In genomic region chr9:126480810-126481209, GRCh38 we compare ENCODE assay signal across 16 cellular contexts.
DNase-seq lines count a peak whose midpoint lies in the region; ATAC-seq and TF ChIP-seq lines count a peak whose summit lies in the region.
"Had no signal": no experiment of that assay in that cellular context is flagged by ENCODE, and none has a peak within 500 bp of the region (broad histone marks: within the 10 kb centered on the region; RNA-seq: fewer than 3 reads in every experiment).

No MANE protein-coding gene starts in this region.

- peak; percentile 2 for DNase-seq in NCI-H146 (lab: John Stamatoyannopoulos, UW)
- no peak for DNase-seq in NCI-H146 treated with DMSO at 0.1 percent for 48 hours (lab: John Stamatoyannopoulos, UW; ENCODE audit: unreplicated experiment)
- no peak for DNase-seq in nephron progenitor cell
- no peak for DNase-seq in vagina (ENCODE audit: extremely low spot score in 2 of 2)
- no peak for DNase-seq in RKO (ENCODE audit: low spot score)
- DNase-seq: 8988T, COR-L47, DMS153, H9, KBM-7, NCI-H1694 treated with DMSO at 0.1 percent for 48 hours, NCI-H526, PC-9 had no signal

- H3K4me1 Mint-ChIP-seq in brain (peaks cover 62% of the 10 kb centered on the region), nephron progenitor cell (peaks cover 25% of the 10 kb centered on the region)

- H3K27ac Mint-ChIP-seq in brain, result peak overlapping the region in 4 of 5 experiments; percentile 10 to 97 (median 90)
- H3K27ac Mint-ChIP-seq in nephron progenitor cell, result peak overlapping the region; percentile 13
- H3K27ac Mint-ChIP-seq: H9 had no signal

- H3K27ac ChIP-seq in temporal lobe (ENCODE audit: low read depth, low read length) (peak overlapping the region; percentile 7), vagina (no peak overlapping the region)
- H3K27ac ChIP-seq: PC-9 had no signal

- H3K36me3 ChIP-seq in vagina, result no peaks in the 10 kb centered on the region

- ATAC-seq in GM21515 (IDR thresholded peaks at IDR 0.05; ENCODE audit: unreplicated experiment), result no peak

- no peak for TF ChIP-seq POLR2A in vagina (IDR thresholded peaks at IDR 0.05)

- H3K4me1 ChIP-seq in vagina, result no peaks in the 10 kb centered on the region

- no peak overlapping the region for H3K4me3 ChIP-seq in vagina
- H3K4me3 ChIP-seq: PC-9 had no signal

- H3K36me3 Mint-ChIP-seq in brain (peaks cover 44% of the 10 kb centered on the region), nephron progenitor cell (ENCODE audit: low read depth) (peaks cover 32% of the 10 kb centered on the region)

- no peaks in the 10 kb centered on the region for H3K27me3 ChIP-seq in vagina

- no peaks in the 10 kb centered on the region for H3K9me3 ChIP-seq in vagina

- H3K9me3 Mint-ChIP-seq in brain (peaks cover 0 to 6% (median 3%) of the 10 kb centered on the region in 5 experiments), nephron progenitor cell (peaks cover 7% of the 10 kb centered on the region)

- intact Hi-C loops in vagina (cut with DNase I), result loop anchor here (10.0 kb wide), 1 partner anchor 146 kb away; no protein-coding TSS in a partner anchor

- TF ChIP-seq CTCF in brain (conservative IDR thresholded peaks at IDR 0.05), result no peak
- no peak for TF ChIP-seq CTCF in nephron progenitor cell (IDR thresholded peaks at IDR 0.05)
- TF ChIP-seq CTCF in vagina (IDR thresholded peaks at IDR 0.05), result no peak

- peaks cover 5% of the 10 kb centered on the region for H3K27me3 Mint-ChIP-seq in brain
- peaks cover 6% of the 10 kb centered on the region for H3K27me3 Mint-ChIP-seq in nephron progenitor cell (ENCODE audit: low read depth, poor library complexity)

- H3K4me3 Mint-ChIP-seq in brain, result peak overlapping the region in 1 of 5 experiments; percentile 3
- no peak overlapping the region for H3K4me3 Mint-ChIP-seq in nephron progenitor cell
- H3K4me3 Mint-ChIP-seq: H9 had no signal
